In genomic region chr1:12518956-12519707, GRCh38 we compare ENCODE assay signal across 8 cellular contexts.
DNase-seq lines count a peak whose midpoint lies in the region; FAIRE-seq and TF ChIP-seq lines count a peak whose summit lies in the region.

No MANE protein-coding gene starts in this region.

- DNase-seq in AG08395 (ENCODE audit: low spot score), result peak; percentile 62
- peak; percentile 44 for DNase-seq in T1000 (lab: John Stamatoyannopoulos, UW)
- DNase-seq in fibroblast of the aortic adventitia (ENCODE audit: low read depth), result peak; percentile 81
- peak; percentile 64 for DNase-seq in renal cortical epithelial cell (ENCODE audit: low read depth)
- DNase-seq in KG1 (lab: John Stamatoyannopoulos, UW), result no peak
- DNase-seq in NCI-H2029 (lab: John Stamatoyannopoulos, UW), result no peak
- no peak for DNase-seq in foreskin melanocyte
- no peak for DNase-seq in GM12891 (ENCODE audit: insufficient read length, low spot score)

- no peak for TF ChIP-seq CTCF in fibroblast of the aortic adventitia (IDR thresholded peaks at IDR 0.05; ENCODE audit: insufficient read depth, low read length)

- FAIRE-seq in GM12891 (lab: Jason Lieb, UNC), result no peak

- TF ChIP-seq POLR2A in GM12891 (IDR thresholded peaks at IDR 0.05; ENCODE audit: low read depth, low read length), result no peak

- no peak overlapping the region for H3K4me3 ChIP-seq in fibroblast of the aortic adventitia (ENCODE audit: low read depth, low read length)

TF ChIP-seq in GM12891, 5 proteins besides CTCF, POLR2A, EP300 and RAD21:
- TF ChIP-seq PAX5 (IDR thresholded peaks at IDR 0.05; ENCODE audit: insufficient read depth, low read length, severe bottlenecking) (no peak), POLR2AphosphoS5 (IDR thresholded peaks at IDR 0.05; ENCODE audit: low read depth, low read length) (no peak), TAF1 (IDR thresholded peaks at IDR 0.05; ENCODE audit: low read depth, low read length) (no peak), SPI1 (IDR thresholded peaks at IDR 0.05; ENCODE audit: low read depth, low read length) (no peak), POU2F2 (IDR thresholded peaks at IDR 0.05; ENCODE audit: low read depth, low read length) (no peak)

Comparison
In these comparisons a context has a peak if more than half of its experiments do, and no peak if none do; other contexts are left out.
1. DNase-seq: peak in AG08395 (single experiment), T1000 (single experiment), fibroblast of the aortic adventitia (single experiment) and renal cortical epithelial cell (single experiment); none in KG1 (single experiment), NCI-H2029 (single experiment), foreskin melanocyte (single experiment) and GM12891 (single experiment).